Comparison of ENCODE assay signal across 1 cellular context in the genomic region with DNA sequence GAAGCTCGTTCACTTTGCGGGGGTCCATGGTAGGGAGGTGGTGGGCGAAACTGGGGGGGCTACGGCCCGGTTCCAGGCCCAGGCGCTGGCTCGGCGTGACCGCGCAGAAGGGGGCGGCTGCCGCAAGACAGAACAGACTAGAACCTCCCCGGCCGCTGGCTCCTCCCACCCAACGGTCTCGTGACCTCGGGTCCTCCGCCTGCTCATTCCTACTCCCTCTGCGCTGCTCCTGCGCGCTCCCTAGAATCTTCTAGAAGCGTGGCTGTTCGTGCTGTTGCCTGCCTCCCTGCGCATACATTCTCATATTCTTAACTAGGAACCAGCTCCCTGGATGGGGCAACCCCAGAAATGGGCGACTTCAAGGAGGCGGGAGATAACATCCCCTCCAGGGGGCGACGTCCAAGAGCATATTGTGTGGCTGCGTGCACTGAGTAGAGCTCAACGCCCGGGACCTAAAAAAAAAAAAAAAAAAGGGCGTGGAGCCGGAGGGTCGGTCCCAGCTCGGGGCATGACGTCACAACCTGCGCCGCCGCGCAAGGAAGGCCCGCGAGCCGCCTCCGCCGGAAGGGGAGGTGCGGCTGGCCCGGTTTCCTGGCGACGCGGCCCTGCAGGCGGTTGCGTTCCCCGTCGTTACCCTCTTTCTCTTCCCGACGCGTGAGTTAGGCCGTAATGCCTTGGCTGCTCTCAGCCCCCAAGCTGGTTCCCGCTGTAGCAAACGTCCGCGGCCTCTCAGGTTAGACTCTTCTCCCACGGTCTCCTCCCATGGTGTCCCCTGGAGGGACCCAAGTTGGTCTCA.
TF ChIP-seq lines count a peak whose summit lies in the region.

TSS of gene ST13 (minus strand) at position 127 of the 796 bp plus-strand sequence. CDS start at position 28, 99 bp downstream.
TSS of gene XPNPEP3 (plus strand) at position 636 of the 796 bp plus-strand sequence. CDS start at position 670, 34 bp downstream.

TF ChIP-seq in K562, 482 proteins besides CTCF, POLR2A, EP300 and RAD21 (continued from another document and continues in another):
- TF ChIP-seq ZBTB8A (IDR thresholded peaks at IDR 0.05; ENCODE audit: partially characterized antibody): no peak
- TF ChIP-seq, protein P1, sequence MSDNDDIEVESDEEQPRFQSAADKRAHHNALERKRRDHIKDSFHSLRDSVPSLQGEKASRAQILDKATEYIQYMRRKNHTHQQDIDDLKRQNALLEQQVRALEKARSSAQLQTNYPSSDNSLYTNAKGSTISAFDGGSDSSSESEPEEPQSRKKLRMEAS (CRISPR knock-in tag; IDR thresholded peaks at IDR 0.05): peak; percentile 86
- TF ChIP-seq, protein P2, sequence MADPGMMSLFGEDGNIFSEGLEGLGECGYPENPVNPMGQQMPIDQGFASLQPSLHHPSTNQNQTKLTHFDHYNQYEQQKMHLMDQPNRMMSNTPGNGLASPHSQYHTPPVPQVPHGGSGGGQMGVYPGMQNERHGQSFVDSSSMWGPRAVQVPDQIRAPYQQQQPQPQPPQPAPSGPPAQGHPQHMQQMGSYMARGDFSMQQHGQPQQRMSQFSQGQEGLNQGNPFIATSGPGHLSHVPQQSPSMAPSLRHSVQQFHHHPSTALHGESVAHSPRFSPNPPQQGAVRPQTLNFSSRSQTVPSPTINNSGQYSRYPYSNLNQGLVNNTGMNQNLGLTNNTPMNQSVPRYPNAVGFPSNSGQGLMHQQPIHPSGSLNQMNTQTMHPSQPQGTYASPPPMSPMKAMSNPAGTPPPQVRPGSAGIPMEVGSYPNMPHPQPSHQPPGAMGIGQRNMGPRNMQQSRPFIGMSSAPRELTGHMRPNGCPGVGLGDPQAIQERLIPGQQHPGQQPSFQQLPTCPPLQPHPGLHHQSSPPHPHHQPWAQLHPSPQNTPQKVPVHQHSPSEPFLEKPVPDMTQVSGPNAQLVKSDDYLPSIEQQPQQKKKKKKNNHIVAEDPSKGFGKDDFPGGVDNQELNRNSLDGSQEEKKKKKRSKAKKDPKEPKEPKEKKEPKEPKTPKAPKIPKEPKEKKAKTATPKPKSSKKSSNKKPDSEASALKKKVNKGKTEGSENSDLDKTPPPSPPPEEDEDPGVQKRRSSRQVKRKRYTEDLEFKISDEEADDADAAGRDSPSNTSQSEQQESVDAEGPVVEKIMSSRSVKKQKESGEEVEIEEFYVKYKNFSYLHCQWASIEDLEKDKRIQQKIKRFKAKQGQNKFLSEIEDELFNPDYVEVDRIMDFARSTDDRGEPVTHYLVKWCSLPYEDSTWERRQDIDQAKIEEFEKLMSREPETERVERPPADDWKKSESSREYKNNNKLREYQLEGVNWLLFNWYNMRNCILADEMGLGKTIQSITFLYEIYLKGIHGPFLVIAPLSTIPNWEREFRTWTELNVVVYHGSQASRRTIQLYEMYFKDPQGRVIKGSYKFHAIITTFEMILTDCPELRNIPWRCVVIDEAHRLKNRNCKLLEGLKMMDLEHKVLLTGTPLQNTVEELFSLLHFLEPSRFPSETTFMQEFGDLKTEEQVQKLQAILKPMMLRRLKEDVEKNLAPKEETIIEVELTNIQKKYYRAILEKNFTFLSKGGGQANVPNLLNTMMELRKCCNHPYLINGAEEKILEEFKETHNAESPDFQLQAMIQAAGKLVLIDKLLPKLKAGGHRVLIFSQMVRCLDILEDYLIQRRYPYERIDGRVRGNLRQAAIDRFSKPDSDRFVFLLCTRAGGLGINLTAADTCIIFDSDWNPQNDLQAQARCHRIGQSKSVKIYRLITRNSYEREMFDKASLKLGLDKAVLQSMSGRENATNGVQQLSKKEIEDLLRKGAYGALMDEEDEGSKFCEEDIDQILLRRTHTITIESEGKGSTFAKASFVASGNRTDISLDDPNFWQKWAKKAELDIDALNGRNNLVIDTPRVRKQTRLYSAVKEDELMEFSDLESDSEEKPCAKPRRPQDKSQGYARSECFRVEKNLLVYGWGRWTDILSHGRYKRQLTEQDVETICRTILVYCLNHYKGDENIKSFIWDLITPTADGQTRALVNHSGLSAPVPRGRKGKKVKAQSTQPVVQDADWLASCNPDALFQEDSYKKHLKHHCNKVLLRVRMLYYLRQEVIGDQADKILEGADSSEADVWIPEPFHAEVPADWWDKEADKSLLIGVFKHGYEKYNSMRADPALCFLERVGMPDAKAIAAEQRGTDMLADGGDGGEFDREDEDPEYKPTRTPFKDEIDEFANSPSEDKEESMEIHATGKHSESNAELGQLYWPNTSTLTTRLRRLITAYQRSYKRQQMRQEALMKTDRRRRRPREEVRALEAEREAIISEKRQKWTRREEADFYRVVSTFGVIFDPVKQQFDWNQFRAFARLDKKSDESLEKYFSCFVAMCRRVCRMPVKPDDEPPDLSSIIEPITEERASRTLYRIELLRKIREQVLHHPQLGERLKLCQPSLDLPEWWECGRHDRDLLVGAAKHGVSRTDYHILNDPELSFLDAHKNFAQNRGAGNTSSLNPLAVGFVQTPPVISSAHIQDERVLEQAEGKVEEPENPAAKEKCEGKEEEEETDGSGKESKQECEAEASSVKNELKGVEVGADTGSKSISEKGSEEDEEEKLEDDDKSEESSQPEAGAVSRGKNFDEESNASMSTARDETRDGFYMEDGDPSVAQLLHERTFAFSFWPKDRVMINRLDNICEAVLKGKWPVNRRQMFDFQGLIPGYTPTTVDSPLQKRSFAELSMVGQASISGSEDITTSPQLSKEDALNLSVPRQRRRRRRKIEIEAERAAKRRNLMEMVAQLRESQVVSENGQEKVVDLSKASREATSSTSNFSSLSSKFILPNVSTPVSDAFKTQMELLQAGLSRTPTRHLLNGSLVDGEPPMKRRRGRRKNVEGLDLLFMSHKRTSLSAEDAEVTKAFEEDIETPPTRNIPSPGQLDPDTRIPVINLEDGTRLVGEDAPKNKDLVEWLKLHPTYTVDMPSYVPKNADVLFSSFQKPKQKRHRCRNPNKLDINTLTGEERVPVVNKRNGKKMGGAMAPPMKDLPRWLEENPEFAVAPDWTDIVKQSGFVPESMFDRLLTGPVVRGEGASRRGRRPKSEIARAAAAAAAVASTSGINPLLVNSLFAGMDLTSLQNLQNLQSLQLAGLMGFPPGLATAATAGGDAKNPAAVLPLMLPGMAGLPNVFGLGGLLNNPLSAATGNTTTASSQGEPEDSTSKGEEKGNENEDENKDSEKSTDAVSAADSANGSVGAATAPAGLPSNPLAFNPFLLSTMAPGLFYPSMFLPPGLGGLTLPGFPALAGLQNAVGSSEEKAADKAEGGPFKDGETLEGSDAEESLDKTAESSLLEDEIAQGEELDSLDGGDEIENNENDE (IDR thresholded peaks at IDR 0.05; ENCODE audit: low read depth, low read length): no peak
- no peak for TF ChIP-seq ZNF77 (CRISPR knock-in tag; IDR thresholded peaks at IDR 0.05)
- no peak for TF ChIP-seq SPI1 (IDR thresholded peaks at IDR 0.05; ENCODE audit: borderline replicate concordance, low read depth, low read length)
- TF ChIP-seq CBX2 (IDR thresholded peaks at IDR 0.05; ENCODE audit: insufficient read depth, low read length, poor library complexity, severe bottlenecking): no peak
- TF ChIP-seq MAFG (tag; conservative IDR thresholded peaks at IDR 0.05): no peak
- no peak for TF ChIP-seq ZSCAN32 (CRISPR knock-in tag; IDR thresholded peaks at IDR 0.05)
- no peak for TF ChIP-seq PTTG1 (tag; IDR thresholded peaks at IDR 0.05; ENCODE audit: low read depth)
- TF ChIP-seq, protein P3, sequence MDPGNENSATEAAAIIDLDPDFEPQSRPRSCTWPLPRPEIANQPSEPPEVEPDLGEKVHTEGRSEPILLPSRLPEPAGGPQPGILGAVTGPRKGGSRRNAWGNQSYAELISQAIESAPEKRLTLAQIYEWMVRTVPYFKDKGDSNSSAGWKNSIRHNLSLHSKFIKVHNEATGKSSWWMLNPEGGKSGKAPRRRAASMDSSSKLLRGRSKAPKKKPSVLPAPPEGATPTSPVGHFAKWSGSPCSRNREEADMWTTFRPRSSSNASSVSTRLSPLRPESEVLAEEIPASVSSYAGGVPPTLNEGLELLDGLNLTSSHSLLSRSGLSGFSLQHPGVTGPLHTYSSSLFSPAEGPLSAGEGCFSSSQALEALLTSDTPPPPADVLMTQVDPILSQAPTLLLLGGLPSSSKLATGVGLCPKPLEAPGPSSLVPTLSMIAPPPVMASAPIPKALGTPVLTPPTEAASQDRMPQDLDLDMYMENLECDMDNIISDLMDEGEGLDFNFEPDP (CRISPR knock-in tag; IDR thresholded peaks at IDR 0.05): no peak
- no peak for TF ChIP-seq MTA3 (IDR thresholded peaks at IDR 0.05; ENCODE audit: borderline replicate concordance)
- TF ChIP-seq SREBF2 (CRISPR knock-in tag; IDR thresholded peaks at IDR 0.05): no peak
- TF ChIP-seq L3MBTL2 (IDR thresholded peaks at IDR 0.05): 0 out of 2 replicates have a peak, but pooled peaks have one; percentile 31
- TF ChIP-seq PURB (CRISPR knock-in tag; IDR thresholded peaks at IDR 0.05; ENCODE audit: low read depth): no peak
- no peak for TF ChIP-seq FOXK1 (CRISPR knock-in tag; IDR thresholded peaks at IDR 0.05; ENCODE audit: borderline replicate concordance)
- TF ChIP-seq, protein P4, sequence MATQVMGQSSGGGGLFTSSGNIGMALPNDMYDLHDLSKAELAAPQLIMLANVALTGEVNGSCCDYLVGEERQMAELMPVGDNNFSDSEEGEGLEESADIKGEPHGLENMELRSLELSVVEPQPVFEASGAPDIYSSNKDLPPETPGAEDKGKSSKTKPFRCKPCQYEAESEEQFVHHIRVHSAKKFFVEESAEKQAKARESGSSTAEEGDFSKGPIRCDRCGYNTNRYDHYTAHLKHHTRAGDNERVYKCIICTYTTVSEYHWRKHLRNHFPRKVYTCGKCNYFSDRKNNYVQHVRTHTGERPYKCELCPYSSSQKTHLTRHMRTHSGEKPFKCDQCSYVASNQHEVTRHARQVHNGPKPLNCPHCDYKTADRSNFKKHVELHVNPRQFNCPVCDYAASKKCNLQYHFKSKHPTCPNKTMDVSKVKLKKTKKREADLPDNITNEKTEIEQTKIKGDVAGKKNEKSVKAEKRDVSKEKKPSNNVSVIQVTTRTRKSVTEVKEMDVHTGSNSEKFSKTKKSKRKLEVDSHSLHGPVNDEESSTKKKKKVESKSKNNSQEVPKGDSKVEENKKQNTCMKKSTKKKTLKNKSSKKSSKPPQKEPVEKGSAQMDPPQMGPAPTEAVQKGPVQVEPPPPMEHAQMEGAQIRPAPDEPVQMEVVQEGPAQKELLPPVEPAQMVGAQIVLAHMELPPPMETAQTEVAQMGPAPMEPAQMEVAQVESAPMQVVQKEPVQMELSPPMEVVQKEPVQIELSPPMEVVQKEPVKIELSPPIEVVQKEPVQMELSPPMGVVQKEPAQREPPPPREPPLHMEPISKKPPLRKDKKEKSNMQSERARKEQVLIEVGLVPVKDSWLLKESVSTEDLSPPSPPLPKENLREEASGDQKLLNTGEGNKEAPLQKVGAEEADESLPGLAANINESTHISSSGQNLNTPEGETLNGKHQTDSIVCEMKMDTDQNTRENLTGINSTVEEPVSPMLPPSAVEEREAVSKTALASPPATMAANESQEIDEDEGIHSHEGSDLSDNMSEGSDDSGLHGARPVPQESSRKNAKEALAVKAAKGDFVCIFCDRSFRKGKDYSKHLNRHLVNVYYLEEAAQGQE (CRISPR knock-in tag; IDR thresholded peaks at IDR 0.05; ENCODE audit: low read depth): no peak
- TF ChIP-seq ZNF24 (IDR thresholded peaks at IDR 0.05): no peak
- no peak for TF ChIP-seq THRA (IDR thresholded peaks at IDR 0.05)
- no peak for TF ChIP-seq TGIF2 (CRISPR knock-in tag; IDR thresholded peaks at IDR 0.05)
- TF ChIP-seq CEBPZ (IDR thresholded peaks at IDR 0.05; ENCODE audit: borderline replicate concordance, low read depth, low read length): no peak
- no peak for TF ChIP-seq PPARD (CRISPR knock-in tag; IDR thresholded peaks at IDR 0.05)
